Comparison of ENCODE assay signal across 29 cellular contexts in the genomic region with DNA sequence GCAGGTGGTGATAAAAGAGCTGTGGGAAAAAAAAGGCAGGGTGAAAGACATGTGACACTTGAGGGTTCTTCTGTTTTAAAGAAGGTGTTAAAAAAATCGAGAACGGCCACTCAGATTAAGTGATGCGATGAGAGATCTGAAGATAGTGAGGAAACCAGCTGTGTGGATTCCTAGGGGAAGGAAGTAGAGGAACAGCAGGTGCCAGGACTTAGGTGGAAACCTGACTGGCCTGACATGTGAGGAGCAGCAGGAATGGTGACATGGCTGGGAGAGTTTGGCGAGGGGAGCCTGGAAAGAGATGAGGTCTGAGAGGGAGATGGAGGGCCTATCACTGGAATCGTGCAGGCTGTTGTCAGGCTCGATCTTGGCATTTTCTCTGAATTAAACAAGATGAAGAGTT. TPM values are rescaled to one million over a fixed set of nuclear protein-coding genes. Genes with fewer than 3 reads are reported as not detected.
"Had no signal": no experiment of that assay in that cellular context is flagged by ENCODE, and none has a peak within 500 bp of the region (broad histone marks: within the 10 kb centered on the region; RNA-seq: fewer than 3 reads in every experiment).

No MANE protein-coding gene starts in this region.

- H3K27me3 Mint-ChIP-seq: central memory CD8-positive, alpha-beta T cell; dendritic cell treated with granulocyte-macrophage colony-stimulating factor and Interleukin-4, amounts not matched to agents 40 ng/mL and 50 ng/mL, for 4 days; stimulated activated memory B cell treated with anti-CD40 and anti-IgM and Interleukin-4, amounts not matched to agents 10 μg/mL and 1 μg/mL and 100 μg/mL, for 72 hours had no signal

- DNase-seq: activated CD4-positive, alpha-beta T cell treated with anti-CD3 and anti-CD28 coated beads for 4 hours; activated CD4-positive, alpha-beta T cell treated with anti-CD3 and anti-CD28 coated beads, Interleukin-2, amount 50 U/mL, for 4 hours; activated naive CD4-positive, alpha-beta T cell; activated T-cell treated with anti-CD3 and anti-CD28 coated beads for 4 hours; activated T-cell treated with anti-CD3 and anti-CD28 coated beads, Interleukin-2, amount 50 U/mL, for 72 hours; foreskin keratinocyte; heart left ventricle; hypothalamus; immature natural killer cell; kidney; midbrain; naive thymus-derived CD4-positive, alpha-beta T cell; nucleus accumbens; psoas muscle; stimulated activated CD4-positive, alpha-beta T cell treated with anti-CD3 and anti-CD28 coated beads, Interleukin-1b, Interleukin-23, amount 100 ng/mL, for 48 hours; stimulated activated CD4-positive, alpha-beta T cell treated with anti-CD3 and anti-CD28 coated beads, Interleukin-4, amount 100 ng/mL, for 4 hours; stimulated activated CD8-positive, alpha-beta memory T cell treated with anti-CD3 and anti-CD28 coated beads, Interleukin-4, amount 100 ng/mL, for 48 hours; stimulated activated naive CD8-positive, alpha-beta T cell treated with anti-CD3 and anti-CD28 coated beads, Interleukin-15, amount 100 ng/mL, for 72 hours; thyroid gland; upper lobe of right lung had no signal

- H3K9ac ChIP-seq: parathyroid adenoma had no signal

- H2AFZ ChIP-seq: parathyroid adenoma had no signal

- H3K4me1 ChIP-seq: breast epithelium, foreskin keratinocyte, heart left ventricle, parathyroid adenoma, psoas muscle, thyroid gland, upper lobe of right lung had no signal

- H3K36me3 Mint-ChIP-seq: activated naive CD4-positive, alpha-beta T cell treated with anti-CD3 and anti-CD28 coated beads, Interleukin-2, amount 50 U/mL, for 72 hours; immature natural killer cell; naive thymus-derived CD4-positive, alpha-beta T cell; stimulated activated memory B cell treated with anti-CD40 and anti-IgM and Interleukin-4, amounts not matched to agents 10 μg/mL and 1 μg/mL and 100 μg/mL, for 72 hours had no signal

- H3K4me2 ChIP-seq: smooth muscle cell had no signal

- H3K36me3 ChIP-seq: breast epithelium, esophagus muscularis mucosa, heart left ventricle, thyroid gland, upper lobe of right lung had no signal

- H3K27me3 ChIP-seq: breast epithelium, esophagus muscularis mucosa, thyroid gland, upper lobe of right lung had no signal

- H3K4me3 Mint-ChIP-seq: activated T-cell treated with anti-CD3 and anti-CD28 coated beads, Interleukin-2, amount 50 U/mL, for 72 hours; central memory CD8-positive, alpha-beta T cell; dendritic cell treated with granulocyte-macrophage colony-stimulating factor and Interleukin-4, amounts not matched to agents 40 ng/mL and 50 ng/mL, for 4 days; immature natural killer cell; naive thymus-derived CD4-positive, alpha-beta T cell; stimulated activated memory B cell treated with anti-CD40 and anti-IgM and Interleukin-4, amounts not matched to agents 10 μg/mL and 1 μg/mL and 100 μg/mL, for 72 hours; stimulated activated naive CD8-positive, alpha-beta T cell treated with anti-CD3 and anti-CD28 coated beads, Interleukin-15, amount 100 ng/mL, for 72 hours had no signal

- H3K79me2 ChIP-seq: parathyroid adenoma had no signal

- H3K9me3 ChIP-seq: breast epithelium, esophagus muscularis mucosa, heart left ventricle, psoas muscle, thyroid gland, upper lobe of right lung had no signal

- H3K9me3 Mint-ChIP-seq: activated naive CD4-positive, alpha-beta T cell treated with anti-CD3 and anti-CD28 coated beads, Interleukin-2, amount 50 U/mL, for 72 hours; central memory CD8-positive, alpha-beta T cell; dendritic cell treated with granulocyte-macrophage colony-stimulating factor and Interleukin-4, amounts not matched to agents 40 ng/mL and 50 ng/mL, for 4 days; naive thymus-derived CD4-positive, alpha-beta T cell; stimulated activated memory B cell treated with anti-CD40 and anti-IgM and Interleukin-4, amounts not matched to agents 10 μg/mL and 1 μg/mL and 100 μg/mL, for 72 hours; stimulated activated naive CD8-positive, alpha-beta T cell treated with anti-CD3 and anti-CD28 coated beads, Interleukin-15, amount 100 ng/mL, for 72 hours had no signal

- H3K4me1 Mint-ChIP-seq: central memory CD8-positive, alpha-beta T cell; immature natural killer cell; stimulated activated memory B cell treated with anti-CD40 and anti-IgM and Interleukin-4, amounts not matched to agents 10 μg/mL and 1 μg/mL and 100 μg/mL, for 72 hours; stimulated activated naive CD8-positive, alpha-beta T cell treated with anti-CD3 and anti-CD28 coated beads, Interleukin-15, amount 100 ng/mL, for 72 hours had no signal

- H3K4me3 ChIP-seq: breast epithelium, esophagus muscularis mucosa, heart left ventricle, psoas muscle, smooth muscle cell, thyroid gland, upper lobe of right lung had no signal

- H3K27ac ChIP-seq: breast epithelium, esophagus muscularis mucosa, foreskin keratinocyte, heart left ventricle, parathyroid adenoma, psoas muscle, thyroid gland, upper lobe of right lung, VCaP had no signal

- H3K27ac Mint-ChIP-seq: activated naive CD4-positive, alpha-beta T cell treated with anti-CD3 and anti-CD28 coated beads, Interleukin-2, amount 50 U/mL, for 72 hours; activated T-cell treated with anti-CD3 and anti-CD28 coated beads, Interleukin-2, amount 50 U/mL, for 72 hours; dendritic cell treated with granulocyte-macrophage colony-stimulating factor and Interleukin-4, amounts not matched to agents 40 ng/mL and 50 ng/mL, for 4 days; immature natural killer cell; naive thymus-derived CD4-positive, alpha-beta T cell; stimulated activated memory B cell treated with anti-CD40 and anti-IgM and Interleukin-4, amounts not matched to agents 10 μg/mL and 1 μg/mL and 100 μg/mL, for 72 hours; stimulated activated naive CD8-positive, alpha-beta T cell treated with anti-CD3 and anti-CD28 coated beads, Interleukin-15, amount 100 ng/mL, for 72 hours had no signal

RNA-seq across cellular contexts. Expression of a gene that starts 55.5 kb away (rescaled TPM):
- total RNA-seq: activated naive CD4-positive, alpha-beta T cell treated with anti-CD3 and anti-CD28 coated beads, Interleukin-2, amount 50 U/mL, for 72 hours; activated T-cell treated with anti-CD3 and anti-CD28 coated beads, Interleukin-2, amount 50 U/mL, for 72 hours had no signal
